1 cellular context compared by ENCODE assay signal in genomic region chr9:126781717-126782388, GRCh38.
TF ChIP-seq lines count a peak whose summit lies in the region.

No MANE protein-coding gene starts in this region.

TF ChIP-seq in SK-N-SH, 30 proteins besides CTCF, POLR2A, EP300 and RAD21 (continued from another document):
- TF ChIP-seq IRF3 (IDR thresholded peaks at IDR 0.05; ENCODE audit: low read depth, low read length): no peak
